ENCODE assay signal across 25 cellular contexts in genomic region chr10:3595736-3596135, GRCh38.
DNase-seq lines count a peak whose midpoint lies in the region; TF ChIP-seq lines count a peak whose summit lies in the region.
"Had no signal": no experiment of that assay in that cellular context is flagged by ENCODE, and none has a peak within 500 bp of the region (broad histone marks: within the 10 kb centered on the region; RNA-seq: fewer than 3 reads in every experiment).

No MANE protein-coding gene starts in this region.

- no peaks in the 10 kb centered on the region for H3K4me1 ChIP-seq in smooth muscle cell (ENCODE audit: low read depth)
- H3K4me1 ChIP-seq: BLaER1, SJCRH30 had no signal

- H2AFZ ChIP-seq in smooth muscle cell (ENCODE audit: low read depth) = peak overlapping the region; percentile 45
- H2AFZ ChIP-seq: PC-9 had no signal

- H3K27ac ChIP-seq in smooth muscle cell (ENCODE audit: low read depth) = peak overlapping the region; percentile 21
- H3K27ac ChIP-seq: BLaER1, HL-60, KMS-11, PC-9, SJCRH30 had no signal

- no peaks in the 10 kb centered on the region for H3K79me2 ChIP-seq in smooth muscle cell (ENCODE audit: low read depth)

- H3K36me3 ChIP-seq in smooth muscle cell (ENCODE audit: low read depth) = no peaks in the 10 kb centered on the region
- H3K36me3 ChIP-seq: BLaER1, SJCRH30 had no signal

- WGBS in smooth muscle cell (ENCODE audit: low lambda C conversion rate) = 74% methylated on average over 9 of the region's 9 CpGs

- TF ChIP-seq POLR2A in erythroblast (IDR thresholded peaks at IDR 0.05; ENCODE audit: low read length) = no peak

- no peaks in the 10 kb centered on the region for H4K20me1 ChIP-seq in smooth muscle cell (ENCODE audit: low read depth)
- H4K20me1 ChIP-seq: BLaER1 had no signal

- no peaks in the 10 kb centered on the region for H3F3A ChIP-seq in smooth muscle cell (ENCODE audit: low read depth)

- H3K27me3 ChIP-seq in smooth muscle cell (ENCODE audit: low read depth) = no peaks in the 10 kb centered on the region
- H3K27me3 ChIP-seq: BLaER1, SJCRH30 had no signal

- no peak for TF ChIP-seq CTCF in smooth muscle cell (IDR thresholded peaks at IDR 0.05; ENCODE audit: borderline replicate concordance, insufficient read depth, poor library complexity, severe bottlenecking)

- DNase-seq in CD1c-positive myeloid dendritic cell (ENCODE audit: extremely low spot score) (peak; percentile 43), MV-4-11 (lab: John Stamatoyannopoulos, UW) (peak; percentile 70), medulla oblongata (ENCODE audit: extremely low spot score) (peak; percentile 56), smooth muscle cell (lab: John Stamatoyannopoulos, UW; ENCODE audit: unreplicated experiment) (no peak), NCI-H345 (lab: John Stamatoyannopoulos, UW) (no peak), erythroblast (lab: John Stamatoyannopoulos, UW) (no peak), NCI-H226 (no peak)
- DNase-seq: CD4-positive, alpha-beta memory T cell; COR-L47; DMS79; EL; GDM1; MM.1S; NCI-H1105; NCI-H146; NCI-H1930; NCI-H2107; NCI-H446 treated with DMSO at 0.1 percent for 48 hours; NCI-H526; PC-9; SJCRH30 had no signal

- no peaks in the 10 kb centered on the region for H3K9me3 ChIP-seq in smooth muscle cell (replicated peaks; ENCODE audit: low read depth)
- H3K9me3 ChIP-seq: BLaER1, SJCRH30 had no signal

- H3K4me3 ChIP-seq in smooth muscle cell = no peak overlapping the region
- H3K4me3 ChIP-seq: BLaER1, GM12878, PC-9, SJCRH30 had no signal

- H3K4me2 ChIP-seq in smooth muscle cell = no peak overlapping the region
- H3K4me2 ChIP-seq: BLaER1, KMS-11, PC-9 had no signal

- no peak overlapping the region for H3K9ac ChIP-seq in smooth muscle cell (ENCODE audit: low read depth)
- H3K9ac ChIP-seq: BLaER1, KMS-11 had no signal

Comparison
In these comparisons a context has a peak if more than half of its experiments do, and no peak if none do; other contexts are left out.
1. DNase-seq: peak in CD1c-positive myeloid dendritic cell (single experiment), MV-4-11 (single experiment) and medulla oblongata (single experiment); none in smooth muscle cell (single experiment), NCI-H345 (single experiment), erythroblast (0 of 2) and NCI-H226 (single experiment).